In genomic region chrX:156029707-156030442, GRCh38 we compare ENCODE assay signal across 13 cellular contexts. TPM values are rescaled to one million over a fixed set of nuclear protein-coding genes. Genes with fewer than 3 reads are reported as not detected.
A peak's percentile ranks its signal among the peaks of the same experiment; 100 is the strongest.
DNase-seq lines count a peak whose midpoint lies in the region; ATAC-seq and TF ChIP-seq lines count a peak whose summit lies in the region.
"Not testable (repeated sequence)": the region's sequence is repeated elsewhere in the genome, so short reads cannot be mapped to it uniquely, and the experiment has no call there.
"Had no signal": no experiment of that assay in that cellular context is flagged by ENCODE, and none has a peak within 500 bp of the region (broad histone marks: within the 10 kb centered on the region; RNA-seq: fewer than 3 reads in every experiment).

No MANE protein-coding gene starts in this region.

- intact Hi-C loops in right cardiac atrium (cut with DNase I); vagina (cut with DNase I): not testable (repeated sequence)

- H3K9me3 Mint-ChIP-seq in osteocyte (ENCODE audit: unreplicated experiment): not testable (repeated sequence)

- H3K36me3 ChIP-seq in liver (ENCODE audit: control insufficient read depth in 4 of 4, insufficient read depth in 3 of 4, low read depth in 1 of 4, low read length in 3 of 4); vagina: not testable (repeated sequence)

- WGBS in right cardiac atrium: 75% methylated on average over 6 of the region's 9 CpGs
- WGBS in liver: 64% methylated on average over 7 of the region's 9 CpGs

- not testable (repeated sequence) for TF ChIP-seq POLR2A in NB4 (IDR thresholded peaks at IDR 0.05; ENCODE audit: extremely low read depth, insufficient read length); vagina (IDR thresholded peaks at IDR 0.05)

- not testable (repeated sequence) for H3K4me3 ChIP-seq in GM12864 (ENCODE audit: low read depth, low read length); NB4 (ENCODE audit: low read depth, low read length); fibroblast of mammary gland (ENCODE audit: control insufficient read depth, low read depth, low read length); right cardiac atrium (ENCODE audit: low read length); liver (ENCODE audit: low read depth in 1 of 3, low read length in 3 of 3); vagina

- DNase-seq in GM12864 (ENCODE audit: low read depth): peak; percentile 27
- peak; percentile 81 for DNase-seq in NB4 (ENCODE audit: low read depth)
- peak; percentile 24 for DNase-seq in activated naive CD8-positive, alpha-beta T cell treated with anti-CD3 and anti-CD28 coated beads, Interleukin-2, amount 50 U/mL, for 16 hours (ENCODE audit: low read depth, low spot score)
- peak; percentile 41 for DNase-seq in fibroblast of mammary gland (ENCODE audit: low read depth)
- not testable (repeated sequence) for DNase-seq in right cardiac atrium
- DNase-seq in osteocyte (ENCODE audit: extremely low spot score, unreplicated experiment): peak; percentile 15
- DNase-seq in vagina (ENCODE audit: extremely low spot score in 2 of 2): peak; percentile 95 to 97

- TF ChIP-seq CTCF in GM12864 (IDR thresholded peaks at IDR 0.05; ENCODE audit: low read depth, low read length, missing control alignments); NB4 (IDR thresholded peaks at IDR 0.05; ENCODE audit: low read depth, low read length); fibroblast of mammary gland (conservative IDR thresholded peaks at IDR 0.05; ENCODE audit: control insufficient read depth, insufficient read depth, low read depth, low read length); liver (IDR thresholded peaks at IDR 0.05; ENCODE audit: low read depth, low read length, missing input control); osteocyte (IDR thresholded peaks at IDR 0.05); vagina (IDR thresholded peaks at IDR 0.05): not testable (repeated sequence)

- not testable (repeated sequence) for H3K4me1 ChIP-seq in right cardiac atrium (ENCODE audit: control insufficient read depth, insufficient read depth, low read length); liver (ENCODE audit: control insufficient read depth in 4 of 4, insufficient read depth in 4 of 4, low read length in 3 of 4); vagina

- not testable (repeated sequence) for H3K4me3 Mint-ChIP-seq in osteocyte (ENCODE audit: unreplicated experiment)

- H3K27me3 ChIP-seq in right cardiac atrium (ENCODE audit: control insufficient read depth, insufficient read depth); liver (ENCODE audit: control insufficient read depth in 4 of 4, insufficient read depth in 4 of 4, low read length in 3 of 4); vagina: not testable (repeated sequence)

- not testable (repeated sequence) for TF ChIP-seq RAD21 in liver (IDR thresholded peaks at IDR 0.05)

- H3K9ac ChIP-seq in liver (ENCODE audit: low read depth in 1 of 2, low read length in 2 of 2): not testable (repeated sequence)

- not testable (repeated sequence) for H3K27ac ChIP-seq in right cardiac atrium (ENCODE audit: low read length); liver (ENCODE audit: low read depth in 1 of 2, low read length in 2 of 2); vagina

- not testable (repeated sequence) for H3K9me3 ChIP-seq in right cardiac atrium (ENCODE audit: control insufficient read depth, low read length); liver (ENCODE audit: control insufficient read depth in 4 of 4, low read length in 3 of 4); vagina

- not testable (repeated sequence) for H3K4me1 Mint-ChIP-seq in osteocyte (ENCODE audit: unreplicated experiment)

- not testable (repeated sequence) for H3K36me3 Mint-ChIP-seq in osteocyte (ENCODE audit: unreplicated experiment)

- not testable (repeated sequence) for H3K27ac Mint-ChIP-seq in osteocyte (ENCODE audit: unreplicated experiment)

- not testable (repeated sequence) for H3K27me3 Mint-ChIP-seq in osteocyte (ENCODE audit: unreplicated experiment)

- peak; percentile 38 to 78 for ATAC-seq in right cardiac atrium

TF ChIP-seq in liver, 16 proteins besides CTCF, POLR2A, EP300 and RAD21:
- peak; percentile 53 for TF ChIP-seq NR2F2 (IDR thresholded peaks at IDR 0.05)

RNA-seq across cellular contexts. Expression of gene IL9R, which starts 32.4 kb away (rescaled TPM):
- total RNA-seq in right cardiac atrium (under 1 TPM in 1 of 4 donors, not detected in 3; 0.11 TPM), liver (under 1 TPM; 0.05 to 0.08 TPM), osteocyte (not detected in 2 replicates), vagina (not detected)
- polyA plus RNA-seq in right cardiac atrium (0.05 TPM), liver (under 1 TPM in 1 of 2 donors, not detected in 1; 0.07 TPM)
- total RNA-seq: Calu3, Daoy, Right ventricle myocardium superior, SK-MEL-5 had no signal
- polyA plus RNA-seq: AG04450 had no signal
